ENCODE assay signal across 8 cellular contexts in the genomic region with DNA sequence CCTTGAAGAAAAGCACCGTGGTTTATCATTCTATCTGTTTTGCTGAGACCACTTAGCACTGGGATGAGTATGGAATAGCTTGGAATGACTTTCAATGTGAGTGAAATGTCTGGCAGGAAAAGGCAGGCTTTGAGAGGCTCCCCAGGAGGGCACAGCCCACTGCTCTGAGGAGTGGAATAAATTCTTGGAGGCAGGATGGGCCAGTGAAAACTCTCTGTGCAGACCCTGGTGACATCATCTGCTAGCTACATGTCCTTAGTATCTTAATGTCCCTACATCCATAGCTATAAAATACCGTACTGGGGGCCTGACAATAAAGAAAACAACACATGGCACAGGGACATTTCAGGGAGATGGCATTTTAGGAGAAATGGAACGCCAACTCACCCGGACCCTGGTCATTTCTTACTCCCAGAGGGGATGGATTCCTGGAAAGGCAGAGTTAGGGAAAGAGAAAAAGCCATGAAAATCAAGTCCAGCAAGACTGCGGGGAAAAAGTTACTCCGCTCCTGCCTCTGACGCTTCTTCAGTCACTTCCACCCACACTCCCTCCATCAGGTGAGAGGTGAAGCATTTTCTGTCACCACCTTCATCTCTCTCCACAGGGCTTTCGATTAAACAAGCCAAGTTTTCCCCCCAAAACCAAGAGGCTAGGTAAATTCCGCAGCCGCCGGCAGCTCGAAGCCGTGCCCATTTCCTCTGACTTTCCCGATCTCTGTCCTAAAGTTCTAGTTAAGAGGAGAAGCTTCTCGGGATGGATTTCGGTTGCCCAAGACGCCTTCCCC. TPM values are rescaled to one million over a fixed set of nuclear protein-coding genes. Genes with fewer than 3 reads are reported as not detected.
DNase-seq lines count a peak whose midpoint lies in the region; ATAC-seq, FAIRE-seq and TF ChIP-seq lines count a peak whose summit lies in the region.

No MANE protein-coding gene starts in this region.

- H3K36me3 Mint-ChIP-seq in activated CD4-positive, alpha-beta T cell treated with anti-CD3 and anti-CD28 coated beads, Interleukin-2, amount 10 ng/mL, durations not matched to agents 7 days and 5 days (ENCODE audit: low read depth), result peaks cover 24% of the 10 kb centered on the region
- peaks cover 6% of the 10 kb centered on the region for H3K36me3 Mint-ChIP-seq in astrocyte (ENCODE audit: low read depth, unreplicated experiment)

- H3K4me3 ChIP-seq in astrocyte (ENCODE audit: insufficient read depth, low read depth, low read length), result peak overlapping the region; percentile 61
- H3K4me3 ChIP-seq in kidney epithelial cell (ENCODE audit: low read depth, low read length), result peak overlapping the region; percentile 58

- peaks cover 43% of the 10 kb centered on the region for H3K9me3 Mint-ChIP-seq in activated CD4-positive, alpha-beta T cell treated with anti-CD3 and anti-CD28 coated beads, Interleukin-2, amount 10 ng/mL, durations not matched to agents 7 days and 5 days
- H3K9me3 Mint-ChIP-seq in astrocyte (ENCODE audit: unreplicated experiment), result peaks cover 11% of the 10 kb centered on the region

- H3K9me3 ChIP-seq in astrocyte (ENCODE audit: insufficient read depth, low read depth, low read length), result no peaks in the 10 kb centered on the region

- DNase-seq in activated CD4-positive, alpha-beta T cell treated with anti-CD3 and anti-CD28 coated beads, Interleukin-2, amount 10 ng/mL, durations not matched to agents 7 days and 5 days, result no peak
- DNase-seq in activated CD4-positive, alpha-beta T cell treated with anti-CD3 and anti-CD28 coated beads, Interleukin-2, amount 50 U/mL, for 1 hour, result no peak
- peak; percentile 8 for DNase-seq in astrocyte (ENCODE audit: low read depth)
- no peak for DNase-seq in kidney epithelial cell (ENCODE audit: low read depth)
- DNase-seq in stromal cell of bone marrow (ENCODE audit: low read depth), result peak; percentile 7
- DNase-seq in activated gamma-delta T cell treated with Interleukin-2 at 50 U/mL for 16 hours, result no peak
- no peak for DNase-seq in CD1c-positive myeloid dendritic cell (ENCODE audit: extremely low spot score)

- H3K4me1 Mint-ChIP-seq in activated CD4-positive, alpha-beta T cell treated with anti-CD3 and anti-CD28 coated beads, Interleukin-2, amount 10 ng/mL, durations not matched to agents 7 days and 5 days, result peaks cover 48% of the 10 kb centered on the region
- H3K4me1 Mint-ChIP-seq in astrocyte (ENCODE audit: low read depth, unreplicated experiment), result peaks cover 6% of the 10 kb centered on the region

- H3K79me2 ChIP-seq in astrocyte (ENCODE audit: insufficient read depth, low read length), result no peaks in the 10 kb centered on the region

- peaks cover 2% of the 10 kb centered on the region for H3K27me3 ChIP-seq in astrocyte (ENCODE audit: insufficient read depth, low read length)
- H3K27me3 ChIP-seq in kidney epithelial cell (ENCODE audit: control insufficient read depth, insufficient read depth, low read length), result no peaks in the 10 kb centered on the region

- no peak for FAIRE-seq in astrocyte (lab: Jason Lieb, UNC)

- peak overlapping the region; percentile 63 for H3K9ac ChIP-seq in astrocyte (ENCODE audit: low read length)

- H3K4me1 ChIP-seq in astrocyte (ENCODE audit: insufficient read depth, low read length), result peaks cover 6% of the 10 kb centered on the region

- POLR2A ChIA-PET in activated CD4-positive, alpha-beta T cell treated with anti-CD3 and anti-CD28 coated beads, Interleukin-2, amount 10 ng/mL, durations not matched to agents 7 days and 5 days (lab: Charles Lee), result no interaction called here

- no peaks in the 10 kb centered on the region for H3K27me3 Mint-ChIP-seq in activated CD4-positive, alpha-beta T cell treated with anti-CD3 and anti-CD28 coated beads, Interleukin-2, amount 10 ng/mL, durations not matched to agents 7 days and 5 days
- H3K27me3 Mint-ChIP-seq in astrocyte (ENCODE audit: low read depth, unreplicated experiment), result peaks cover 2% of the 10 kb centered on the region

- H3K27ac Mint-ChIP-seq in activated CD4-positive, alpha-beta T cell treated with anti-CD3 and anti-CD28 coated beads, Interleukin-2, amount 10 ng/mL, durations not matched to agents 7 days and 5 days, result no peak overlapping the region
- H3K27ac Mint-ChIP-seq in astrocyte (ENCODE audit: unreplicated experiment), result peak overlapping the region; percentile 67

- CTCF ChIA-PET in activated CD4-positive, alpha-beta T cell treated with anti-CD3 and anti-CD28 coated beads, Interleukin-2, amount 10 ng/mL, durations not matched to agents 7 days and 5 days (lab: Charles Lee), result interaction anchor here (0.8 to 1.0 kb wide), 2 partner anchors 11 to 21 kb away, joined by 3 read pairs; no protein-coding TSS in a partner anchor

- H3K4me3 Mint-ChIP-seq in activated CD4-positive, alpha-beta T cell treated with anti-CD3 and anti-CD28 coated beads, Interleukin-2, amount 10 ng/mL, durations not matched to agents 7 days and 5 days, result peak overlapping the region; percentile 18
- H3K4me3 Mint-ChIP-seq in astrocyte (ENCODE audit: unreplicated experiment), result peak overlapping the region; percentile 91

- no peak for ATAC-seq in HG03521 (IDR thresholded peaks at IDR 0.05; ENCODE audit: unreplicated experiment)

- H3K36me3 ChIP-seq in astrocyte (ENCODE audit: insufficient read depth, low read length) (no peaks in the 10 kb centered on the region), kidney epithelial cell (ENCODE audit: control insufficient read depth, insufficient read depth, low read length) (no peaks in the 10 kb centered on the region)

- peak overlapping the region; percentile 23 for H3K27ac ChIP-seq in astrocyte (ENCODE audit: low read depth, low read length)

- no peaks in the 10 kb centered on the region for H4K20me1 ChIP-seq in astrocyte (ENCODE audit: insufficient read depth, low read length)

- peak overlapping the region; percentile 88 for H3K4me2 ChIP-seq in astrocyte (ENCODE audit: low read length)

- H2AFZ ChIP-seq in astrocyte (ENCODE audit: low read depth, low read length), result peak overlapping the region; percentile 80

- no peak for TF ChIP-seq CTCF in astrocyte (IDR thresholded peaks at IDR 0.05; ENCODE audit: insufficient read depth, low read depth, low read length)
- TF ChIP-seq CTCF in kidney epithelial cell (IDR thresholded peaks at IDR 0.05; ENCODE audit: insufficient read depth, low read length, poor library complexity, severe bottlenecking), result no peak

RNA-seq across cellular contexts. Expression of a gene that starts 1.0 kb away (rescaled TPM):
- total RNA-seq in activated CD4-positive, alpha-beta T cell treated with anti-CD3 and anti-CD28 coated beads, Interleukin-2, amount 10 ng/mL, durations not matched to agents 7 days and 5 days, result under 1 TPM; 0.45 to 0.73 TPM
- total RNA-seq in astrocyte (5.3 and 5.7 TPM in 2 replicates), kidney epithelial cell (7.3 and 8.4 TPM in 2 replicates)

RNA-seq across cellular contexts. Expression of a gene that starts 32.8 kb away (rescaled TPM):
- total RNA-seq in activated CD4-positive, alpha-beta T cell treated with anti-CD3 and anti-CD28 coated beads, Interleukin-2, amount 10 ng/mL, durations not matched to agents 7 days and 5 days, result 1 to 10 TPM; 3.4 to 4.2 TPM
- 4.1 and 4.3 TPM in 2 replicates for total RNA-seq in astrocyte
- 4.0 and 5.4 TPM in 2 replicates for total RNA-seq in kidney epithelial cell

Comparison
In these comparisons a context has a peak if more than half of its experiments do, and no peak if none do; other contexts are left out.
1. DNase-seq: peak in astrocyte (single experiment) and stromal cell of bone marrow (single experiment); none in activated CD4-positive, alpha-beta T cell treated with anti-CD3 and anti-CD28 coated beads, Interleukin-2, amount 10 ng/mL, durations not matched to agents 7 days and 5 days (single experiment), activated CD4-positive, alpha-beta T cell treated with anti-CD3 and anti-CD28 coated beads, Interleukin-2, amount 50 U/mL, for 1 hour (single experiment), kidney epithelial cell (single experiment), activated gamma-delta T cell treated with Interleukin-2 at 50 U/mL for 16 hours (single experiment) and CD1c-positive myeloid dendritic cell (single experiment).